32 cellular contexts compared by ENCODE assay signal in genomic region chr13:90801621-90802020, GRCh38.
"Had no signal": no experiment of that assay in that cellular context is flagged by ENCODE, and none has a peak within 500 bp of the region (broad histone marks: within the 10 kb centered on the region; RNA-seq: fewer than 3 reads in every experiment).

No MANE protein-coding gene starts in this region.

- H3K4me1 Mint-ChIP-seq: activated CD4-positive, alpha-beta T cell treated with anti-CD3 and anti-CD28 coated beads for 36 hours; activated CD4-positive, alpha-beta T cell treated with anti-CD3 and anti-CD28 coated beads, Interleukin-2, amount 10 ng/mL, durations not matched to agents 24 days and 14 days; activated CD8-positive, alpha-beta memory T cell treated with anti-CD3 and anti-CD28 coated beads, Interleukin-2, amount 10 ng/mL, durations not matched to agents 7 days and 5 days; activated naive CD4-positive, alpha-beta T cell treated with anti-CD3 and anti-CD28 coated beads, Interleukin-2, amount 50 U/mL, for 24 hours; activated naive CD8-positive, alpha-beta T cell treated with anti-CD3 and anti-CD28 coated beads for 36 hours; activated naive CD8-positive, alpha-beta T cell treated with anti-CD3 and anti-CD28 coated beads, Interleukin-2, amount 50 U/mL, for 24 hours; central memory CD8-positive, alpha-beta T cell had no signal

- ATAC-seq: activated CD4-positive, alpha-beta T cell treated with anti-CD3 and anti-CD28 coated beads for 36 hours; activated CD8-positive, alpha-beta memory T cell treated with anti-CD3 and anti-CD28 coated beads, Interleukin-2, amount 10 ng/mL, durations not matched to agents 7 days and 5 days; activated CD8-positive, alpha-beta T cell treated with anti-CD3 and anti-CD28 coated beads, Interleukin-2, amount 10 ng/mL, durations not matched to agents 7 days and 5 days; activated naive CD8-positive, alpha-beta T cell treated with anti-CD3 and anti-CD28 coated beads, Interleukin-2, amount 50 U/mL, for 24 hours; foreskin keratinocyte; gastrocnemius medialis; heart right ventricle had no signal

- H3K9me3 ChIP-seq: ascending aorta, esophagus muscularis mucosa, gastrocnemius medialis, heart right ventricle had no signal

- H3K4me3 ChIP-seq: ascending aorta, coronary artery, dorsolateral prefrontal cortex, esophagus muscularis mucosa, gastrocnemius medialis, heart right ventricle, hepatocyte had no signal

- H3K27me3 Mint-ChIP-seq: activated CD4-positive, alpha-beta memory T cell treated with anti-CD3 and anti-CD28 coated beads for 36 hours; activated CD4-positive, alpha-beta T cell treated with anti-CD3 and anti-CD28 coated beads for 36 hours; activated CD4-positive, alpha-beta T cell treated with anti-CD3 and anti-CD28 coated beads, Interleukin-2, amount 10 ng/mL, durations not matched to agents 24 days and 14 days; activated CD8-positive, alpha-beta memory T cell treated with anti-CD3 and anti-CD28 coated beads, Interleukin-2, amount 10 ng/mL, durations not matched to agents 7 days and 5 days; activated naive CD4-positive, alpha-beta T cell treated with anti-CD3 and anti-CD28 coated beads, Interleukin-2, amount 50 U/mL, for 24 hours; activated naive CD8-positive, alpha-beta T cell treated with anti-CD3 and anti-CD28 coated beads for 36 hours; activated naive CD8-positive, alpha-beta T cell treated with anti-CD3 and anti-CD28 coated beads, Interleukin-2, amount 50 U/mL, for 24 hours; central memory CD8-positive, alpha-beta T cell; dendritic cell treated with granulocyte-macrophage colony-stimulating factor and Interleukin-4, amounts not matched to agents 40 ng/mL and 50 ng/mL, for 4 days had no signal

- H3K4me2 ChIP-seq: hepatocyte had no signal

- H3K27ac Mint-ChIP-seq: activated CD4-positive, alpha-beta memory T cell treated with anti-CD3 and anti-CD28 coated beads for 36 hours; activated CD4-positive, alpha-beta T cell treated with anti-CD3 and anti-CD28 coated beads for 36 hours; activated CD4-positive, alpha-beta T cell treated with anti-CD3 and anti-CD28 coated beads, Interleukin-2, amount 10 ng/mL, durations not matched to agents 24 days and 14 days; activated CD8-positive, alpha-beta memory T cell treated with anti-CD3 and anti-CD28 coated beads, Interleukin-2, amount 10 ng/mL, durations not matched to agents 7 days and 5 days; activated CD8-positive, alpha-beta T cell treated with anti-CD3 and anti-CD28 coated beads, Interleukin-2, amount 10 ng/mL, durations not matched to agents 7 days and 5 days; activated naive CD4-positive, alpha-beta T cell treated with anti-CD3 and anti-CD28 coated beads for 36 hours; activated naive CD4-positive, alpha-beta T cell treated with anti-CD3 and anti-CD28 coated beads, Interleukin-2, amount 50 U/mL, for 24 hours; activated naive CD8-positive, alpha-beta T cell treated with anti-CD3 and anti-CD28 coated beads for 36 hours; activated naive CD8-positive, alpha-beta T cell treated with anti-CD3 and anti-CD28 coated beads, Interleukin-2, amount 50 U/mL, for 24 hours; activated T-helper 1 cell treated with anti-CD3 and anti-CD28 coated beads, Interleukin-12 subunit alpha, Interleukin-12 subunit beta, Interleukin-2, Interleukin-4 antibody, amounts not matched to agents 30 ng/mL and 10 ng/mL and 1 ng/mL, durations not matched to agents 14 hours and 24 hours and 36 hours; activated T-helper 2 cell treated with anti-CD3 and anti-CD28 coated beads, Interferon-gamma antibody, Interleukin-2, Interleukin-4, amounts not matched to agents 10 μg/mL and 5 μg/mL and 100 μg/mL, durations not matched to agents 14 hours and 24 hours and 36 hours; dendritic cell treated with granulocyte-macrophage colony-stimulating factor and Interleukin-4, amounts not matched to agents 40 ng/mL and 50 ng/mL, for 4 days had no signal

- DNase-seq: activated CD4-positive, alpha-beta memory T cell treated with anti-CD3 and anti-CD28 coated beads for 36 hours; activated CD4-positive, alpha-beta T cell treated with anti-CD3 and anti-CD28 coated beads for 36 hours; activated CD4-positive, alpha-beta T cell treated with anti-CD3 and anti-CD28 coated beads, Interleukin-2, amount 10 ng/mL, durations not matched to agents 24 days and 14 days; activated CD4-positive, CD25-positive, alpha-beta regulatory T cell; activated CD4-positive, CD25-positive, alpha-beta regulatory T cell treated with anti-CD3 and anti-CD28 coated beads, Interleukin-2, amount 50 U/mL, for 72 hours; activated CD8-positive, alpha-beta memory T cell treated with anti-CD3 and anti-CD28 coated beads, Interleukin-2, amount 10 ng/mL, durations not matched to agents 7 days and 5 days; activated CD8-positive, alpha-beta memory T cell treated with anti-CD3 and anti-CD28 coated beads, Interleukin-2, amount 50 U/mL, for 4 hours; activated CD8-positive, alpha-beta T cell treated with anti-CD3 and anti-CD28 coated beads, Interleukin-2, amount 10 ng/mL, durations not matched to agents 7 days and 5 days; activated effector memory CD4-positive, alpha-beta T cell treated with anti-CD3 and anti-CD28 coated beads, Interleukin-2, amount 50 U/mL, for 16 hours; activated naive CD4-positive, alpha-beta T cell treated with anti-CD3 and anti-CD28 coated beads for 36 hours; activated naive CD8-positive, alpha-beta T cell treated with anti-CD3 and anti-CD28 coated beads for 36 hours; activated naive CD8-positive, alpha-beta T cell treated with anti-CD3 and anti-CD28 coated beads, Interleukin-2, amount 50 U/mL, for 24 hours; activated T-cell treated with anti-CD3 and anti-CD28 coated beads, Interleukin-2, amount 50 U/mL, for 1 hour; activated T-cell treated with anti-CD3 and anti-CD28 coated beads, Interleukin-2, amount 50 U/mL, for 48 hours; brain microvascular endothelial cell; dorsolateral prefrontal cortex; effector memory CD4-positive, alpha-beta T cell; erythroblast; foreskin keratinocyte; gastrocnemius medialis; heart right ventricle; T-helper 2 cell had no signal

- H3K4me1 ChIP-seq: ascending aorta, esophagus muscularis mucosa, gastrocnemius medialis had no signal

- FAIRE-seq: bronchial epithelial cell had no signal

- H3K36me3 ChIP-seq: ascending aorta, brain microvascular endothelial cell, esophagus muscularis mucosa, gastrocnemius medialis, heart right ventricle had no signal

- H3K27me3 ChIP-seq: ascending aorta, brain microvascular endothelial cell, esophagus muscularis mucosa, foreskin keratinocyte, gastrocnemius medialis, heart right ventricle, hepatocyte had no signal

- H3K79me2 ChIP-seq: hepatocyte had no signal

- H3K4me3 Mint-ChIP-seq: activated CD4-positive, alpha-beta memory T cell treated with anti-CD3 and anti-CD28 coated beads for 36 hours; activated CD4-positive, alpha-beta T cell treated with anti-CD3 and anti-CD28 coated beads for 36 hours; activated CD4-positive, alpha-beta T cell treated with anti-CD3 and anti-CD28 coated beads, Interleukin-2, amount 10 ng/mL, durations not matched to agents 24 days and 14 days; activated CD8-positive, alpha-beta memory T cell treated with anti-CD3 and anti-CD28 coated beads, Interleukin-2, amount 10 ng/mL, durations not matched to agents 7 days and 5 days; activated CD8-positive, alpha-beta T cell treated with anti-CD3 and anti-CD28 coated beads, Interleukin-2, amount 10 ng/mL, durations not matched to agents 7 days and 5 days; activated naive CD4-positive, alpha-beta T cell treated with anti-CD3 and anti-CD28 coated beads for 36 hours; activated naive CD4-positive, alpha-beta T cell treated with anti-CD3 and anti-CD28 coated beads, Interleukin-2, amount 50 U/mL, for 24 hours; activated naive CD8-positive, alpha-beta T cell treated with anti-CD3 and anti-CD28 coated beads for 36 hours; activated naive CD8-positive, alpha-beta T cell treated with anti-CD3 and anti-CD28 coated beads, Interleukin-2, amount 50 U/mL, for 24 hours; activated T-helper 1 cell treated with anti-CD3 and anti-CD28 coated beads, Interleukin-12 subunit alpha, Interleukin-12 subunit beta, Interleukin-2, Interleukin-4 antibody, amounts not matched to agents 30 ng/mL and 10 ng/mL and 1 ng/mL, durations not matched to agents 14 hours and 24 hours and 36 hours; central memory CD8-positive, alpha-beta T cell; dendritic cell treated with granulocyte-macrophage colony-stimulating factor and Interleukin-4, amounts not matched to agents 40 ng/mL and 50 ng/mL, for 4 days had no signal

- H3K9me3 Mint-ChIP-seq: activated CD4-positive, alpha-beta T cell treated with anti-CD3 and anti-CD28 coated beads, Interleukin-2, amount 10 ng/mL, durations not matched to agents 24 days and 14 days; activated naive CD4-positive, alpha-beta T cell treated with anti-CD3 and anti-CD28 coated beads for 36 hours; activated naive CD4-positive, alpha-beta T cell treated with anti-CD3 and anti-CD28 coated beads, Interleukin-2, amount 50 U/mL, for 24 hours; activated naive CD8-positive, alpha-beta T cell treated with anti-CD3 and anti-CD28 coated beads for 36 hours; activated naive CD8-positive, alpha-beta T cell treated with anti-CD3 and anti-CD28 coated beads, Interleukin-2, amount 50 U/mL, for 24 hours; activated T-helper 1 cell treated with anti-CD3 and anti-CD28 coated beads, Interleukin-12 subunit alpha, Interleukin-12 subunit beta, Interleukin-2, Interleukin-4 antibody, amounts not matched to agents 30 ng/mL and 10 ng/mL and 1 ng/mL, durations not matched to agents 14 hours and 24 hours and 36 hours; activated T-helper 2 cell treated with anti-CD3 and anti-CD28 coated beads, Interferon-gamma antibody, Interleukin-2, Interleukin-4, amounts not matched to agents 10 μg/mL and 5 μg/mL and 100 μg/mL, durations not matched to agents 14 hours and 24 hours and 36 hours; dendritic cell treated with granulocyte-macrophage colony-stimulating factor and Interleukin-4, amounts not matched to agents 40 ng/mL and 50 ng/mL, for 4 days had no signal

- H3K27ac ChIP-seq: ascending aorta, brain microvascular endothelial cell, coronary artery, dorsolateral prefrontal cortex, esophagus muscularis mucosa, foreskin keratinocyte, gastrocnemius medialis, heart right ventricle, hepatocyte had no signal

- H3K36me3 Mint-ChIP-seq: activated CD4-positive, alpha-beta memory T cell treated with anti-CD3 and anti-CD28 coated beads for 36 hours; activated CD8-positive, alpha-beta memory T cell treated with anti-CD3 and anti-CD28 coated beads, Interleukin-2, amount 10 ng/mL, durations not matched to agents 7 days and 5 days; activated naive CD4-positive, alpha-beta T cell treated with anti-CD3 and anti-CD28 coated beads, Interleukin-2, amount 50 U/mL, for 24 hours; activated naive CD8-positive, alpha-beta T cell treated with anti-CD3 and anti-CD28 coated beads for 36 hours had no signal

- H2AFZ ChIP-seq: hepatocyte had no signal
